Comparison of ENCODE assay signal across 15 cellular contexts in genomic region chr3:74139648-74140047, GRCh38.
DNase-seq lines count a peak whose midpoint lies in the region; ATAC-seq and TF ChIP-seq lines count a peak whose summit lies in the region.
"Had no signal": no experiment of that assay in that cellular context is flagged by ENCODE, and none has a peak within 500 bp of the region (broad histone marks: within the 10 kb centered on the region; RNA-seq: fewer than 3 reads in every experiment).

No MANE protein-coding gene starts in this region.

- H3K4me1 ChIP-seq in left ventricle myocardium inferior: no peaks in the 10 kb centered on the region
- no peaks in the 10 kb centered on the region for H3K4me1 ChIP-seq in heart right ventricle
- H3K4me1 ChIP-seq in CD8-positive, alpha-beta T cell (ENCODE audit: insufficient read depth, low read length): no peaks in the 10 kb centered on the region
- H3K4me1 ChIP-seq in PC-9 (replicated peaks; ENCODE audit: insufficient read depth): no peaks in the 10 kb centered on the region
- H3K4me1 ChIP-seq: BE2C, body of pancreas, SJSA1 had no signal

- no peak for ATAC-seq in heart right ventricle
- ATAC-seq in CD8-positive, alpha-beta T cell: no peak
- ATAC-seq: body of pancreas had no signal

- H3K9me3 Mint-ChIP-seq in CD8-positive, alpha-beta T cell: peaks cover 8% of the 10 kb centered on the region

- CTCF ChIA-PET in CD8-positive, alpha-beta T cell (lab: Charles Lee): no interaction called here
- CTCF ChIA-PET in PC-9 (lab: Charles Lee): no interaction called here

- H3K27ac ChIP-seq in left ventricle myocardium inferior (replicated peaks): no peak overlapping the region
- no peak overlapping the region for H3K27ac ChIP-seq in heart right ventricle
- H3K27ac ChIP-seq in CD8-positive, alpha-beta T cell (ENCODE audit: low read depth, low read length): no peak overlapping the region
- H3K27ac ChIP-seq in PC-9: no peak overlapping the region
- H3K27ac ChIP-seq: body of pancreas, SJSA1 had no signal

- no peaks in the 10 kb centered on the region for H3K36me3 Mint-ChIP-seq in CD8-positive, alpha-beta T cell

- intact Hi-C loops in left ventricle myocardium inferior (cut with micrococcal nuclease) (no loop called here), heart right ventricle (cut with DNase I) (no loop called here), PC-9 (cut with micrococcal nuclease; ENCODE audit: unreplicated experiment) (no loop called here)
- intact Hi-C loops in CD8-positive, alpha-beta T cell (cut with DNase I, micrococcal nuclease): no loop called here

- no peak overlapping the region for H2AFZ ChIP-seq in PC-9

- H3K4me3 ChIP-seq in left ventricle myocardium inferior: no peak overlapping the region
- no peak overlapping the region for H3K4me3 ChIP-seq in heart right ventricle
- no peak overlapping the region for H3K4me3 ChIP-seq in epithelial cell of proximal tubule (ENCODE audit: low read depth, low read length)
- no peak overlapping the region for H3K4me3 ChIP-seq in CD8-positive, alpha-beta T cell (ENCODE audit: low read depth, low read length)
- H3K4me3 ChIP-seq in PC-9: no peak overlapping the region
- H3K4me3 ChIP-seq: body of pancreas, SJSA1 had no signal

- DNase-seq in left ventricle myocardium inferior: no peak
- no peak for DNase-seq in heart right ventricle
- peak; percentile 56 for DNase-seq in NCI-H69 (lab: John Stamatoyannopoulos, UW)
- no peak for DNase-seq in epithelial cell of proximal tubule (ENCODE audit: low read depth)
- no peak for DNase-seq in activated CD4-positive, alpha-beta T cell treated with anti-CD3 and anti-CD28 coated beads for 1 hour
- no peak for DNase-seq in CD8-positive, alpha-beta T cell
- no peak for DNase-seq in PC-9
- no peak for DNase-seq in dermis blood vessel endothelial cell
- DNase-seq: activated CD8-positive, alpha-beta memory T cell treated with anti-CD3 and anti-CD28 coated beads for 24 hours; activated gamma-delta T cell treated with Interleukin-2 at 50 U/mL for 16 hours; BE2C; body of pancreas; NCI-H1105 treated with DMSO at 0.1 percent for 48 hours; NCI-H524 treated with DMSO at 0.1 percent for 48 hours had no signal

- H3K4me1 Mint-ChIP-seq in CD8-positive, alpha-beta T cell (ENCODE audit: low read depth): no peaks in the 10 kb centered on the region

- 40 to 42% methylated on average over 3 of the region's 3 CpGs for WGBS in heart right ventricle, 2 donors

- no peaks in the 10 kb centered on the region for H3F3A ChIP-seq in PC-9 (ENCODE audit: insufficient read depth, low read depth)

- H3K9me3 ChIP-seq in left ventricle myocardium inferior (replicated peaks) (no peaks in the 10 kb centered on the region), heart right ventricle (peaks cover 0 to 5% (median 0%) of the 10 kb centered on the region in 11 donors), PC-9 (ENCODE audit: insufficient read depth, low read depth) (no peaks in the 10 kb centered on the region)
- no peaks in the 10 kb centered on the region for H3K9me3 ChIP-seq in CD8-positive, alpha-beta T cell (ENCODE audit: low read length)
- H3K9me3 ChIP-seq: BE2C, body of pancreas, SJSA1 had no signal

- POLR2A ChIA-PET in CD8-positive, alpha-beta T cell (lab: Charles Lee): no interaction called here
- POLR2A ChIA-PET in PC-9 (lab: Charles Lee; ENCODE audit: unreplicated experiment): no interaction called here

- H3K36me3 ChIP-seq in left ventricle myocardium inferior (no peaks in the 10 kb centered on the region), heart right ventricle (no peaks in the 10 kb centered on the region), PC-9 (ENCODE audit: low read depth) (no peaks in the 10 kb centered on the region)
- no peaks in the 10 kb centered on the region for H3K36me3 ChIP-seq in CD8-positive, alpha-beta T cell (ENCODE audit: insufficient read depth, low read length)
- H3K36me3 ChIP-seq: BE2C, SJSA1 had no signal

- BruUV-seq in PC-9 (replicated peaks; lab: Mats Ljungman, UMichigan): no TSS peak

- H3K4me3 Mint-ChIP-seq in CD8-positive, alpha-beta T cell: no peak overlapping the region

- H3K27ac Mint-ChIP-seq in CD8-positive, alpha-beta T cell: no peak overlapping the region

- no peaks in the 10 kb centered on the region for H3K27me3 Mint-ChIP-seq in CD8-positive, alpha-beta T cell (ENCODE audit: low read depth)

- H3K4me2 ChIP-seq in PC-9: no peak overlapping the region

- H3K79me2 ChIP-seq in PC-9 (ENCODE audit: low read depth): no peaks in the 10 kb centered on the region

- H4K20me1 ChIP-seq in PC-9 (ENCODE audit: insufficient read depth): no peaks in the 10 kb centered on the region

- TF ChIP-seq CTCF in left ventricle myocardium inferior (IDR thresholded peaks at IDR 0.05; ENCODE audit: borderline replicate concordance) (peak; percentile 15), heart right ventricle (IDR thresholded peaks at IDR 0.05) (no peak), epithelial cell of proximal tubule (conservative IDR thresholded peaks at IDR 0.05; ENCODE audit: low read depth, low read length) (peak; percentile 41), PC-9 (conservative IDR thresholded peaks at IDR 0.05) (no peak)
- TF ChIP-seq CTCF in CD8-positive, alpha-beta T cell (IDR thresholded peaks at IDR 0.05): no peak

- no peaks in the 10 kb centered on the region for H3K9me2 ChIP-seq in PC-9 (ENCODE audit: insufficient read depth)

- H3K27me3 ChIP-seq in left ventricle myocardium inferior (ENCODE audit: low read depth): peaks cover 6% of the 10 kb centered on the region
- H3K27me3 ChIP-seq in heart right ventricle: peaks cover 0 to 3% (median 0%) of the 10 kb centered on the region in 7 donors
- no peaks in the 10 kb centered on the region for H3K27me3 ChIP-seq in CD8-positive, alpha-beta T cell (ENCODE audit: insufficient read depth, low read length)
- no peaks in the 10 kb centered on the region for H3K27me3 ChIP-seq in PC-9 (ENCODE audit: insufficient read depth, low read depth)
- H3K27me3 ChIP-seq: BE2C, body of pancreas, SJSA1 had no signal

Comparison
In these comparisons a context has a peak if more than half of its experiments do, and no peak if none do; other contexts are left out.
1. CTCF ChIP-seq: peak in left ventricle myocardium inferior (single experiment) and epithelial cell of proximal tubule (single experiment); none in heart right ventricle (0 of 9), CD8-positive, alpha-beta T cell (single experiment) and PC-9 (single experiment).